ENCODE assay signal across 24 cellular contexts in the genomic region with DNA sequence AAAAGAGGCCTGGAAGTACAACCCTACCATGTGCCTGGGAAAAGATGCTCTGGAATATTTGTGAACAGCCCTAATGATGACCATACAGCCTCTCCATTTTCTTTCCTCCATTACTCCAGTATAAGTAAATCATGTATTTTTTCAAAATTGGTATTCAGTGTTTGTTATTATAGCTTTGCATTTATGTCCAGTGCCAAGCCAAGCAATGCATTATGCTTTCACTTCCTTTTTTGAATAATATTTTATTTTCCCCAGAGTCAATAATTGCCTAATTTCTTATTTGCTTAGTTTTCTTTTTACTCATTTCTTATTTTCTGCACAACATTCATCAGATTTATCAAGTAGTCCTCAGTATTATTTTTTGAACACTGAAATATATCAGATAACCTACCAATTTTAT. TPM values are rescaled to one million over a fixed set of nuclear protein-coding genes. Genes with fewer than 3 reads are reported as not detected.
A peak's percentile ranks its signal among the peaks of the same experiment; 100 is the strongest.
DNase-seq lines count a peak whose midpoint lies in the region; ATAC-seq and FAIRE-seq lines count a peak whose summit lies in the region.
"Had no signal": no experiment of that assay in that cellular context is flagged by ENCODE, and none has a peak within 500 bp of the region (broad histone marks: within the 10 kb centered on the region; RNA-seq: fewer than 3 reads in every experiment).

No MANE protein-coding gene starts in this region.

- H3K36me3 Mint-ChIP-seq in activated T-helper 17 cell treated with anti-CD3 and anti-CD28 coated beads, Interleukin-2, amount 50 U/mL, for 72 hours (ENCODE audit: low read depth), result peaks cover 1% of the 10 kb centered on the region

- no peaks in the 10 kb centered on the region for H3K4me1 Mint-ChIP-seq in activated T-helper 17 cell treated with anti-CD3 and anti-CD28 coated beads, Interleukin-2, amount 50 U/mL, for 72 hours

- FAIRE-seq in GM18507 (lab: Jason Lieb, UNC), result peak; percentile 75

- peak; percentile 79 for ATAC-seq in GM19395 (IDR thresholded peaks at IDR 0.05; ENCODE audit: unreplicated experiment)
- peak; percentile 73 for ATAC-seq in HG02938 (IDR thresholded peaks at IDR 0.05; ENCODE audit: unreplicated experiment)
- peak; percentile 71 for ATAC-seq in HG03460 (IDR thresholded peaks at IDR 0.05; ENCODE audit: unreplicated experiment)
- ATAC-seq in activated T-helper 17 cell treated with anti-CD3 and anti-CD28 coated beads, Interleukin-2, amount 50 U/mL, for 72 hours (replicated peaks), result no peak

- no peaks in the 10 kb centered on the region for H3K9me3 Mint-ChIP-seq in activated T-helper 17 cell treated with anti-CD3 and anti-CD28 coated beads, Interleukin-2, amount 50 U/mL, for 72 hours
- H3K9me3 Mint-ChIP-seq: IgD-negative memory B cell had no signal

- H3K27ac Mint-ChIP-seq in activated T-helper 17 cell treated with anti-CD3 and anti-CD28 coated beads, Interleukin-2, amount 50 U/mL, for 72 hours, result no peak overlapping the region
- H3K27ac Mint-ChIP-seq: B cell, IgD-negative memory B cell had no signal

- no peaks in the 10 kb centered on the region for H3K27me3 Mint-ChIP-seq in activated T-helper 17 cell treated with anti-CD3 and anti-CD28 coated beads, Interleukin-2, amount 50 U/mL, for 72 hours
- H3K27me3 Mint-ChIP-seq: B cell, IgD-negative memory B cell had no signal

- H3K4me3 Mint-ChIP-seq in activated T-helper 17 cell treated with anti-CD3 and anti-CD28 coated beads, Interleukin-2, amount 50 U/mL, for 72 hours, result no peak overlapping the region
- H3K4me3 Mint-ChIP-seq: B cell, IgD-negative memory B cell had no signal

- no peak for DNase-seq in GM18507 (ENCODE audit: extremely low spot score, insufficient read length, low read depth)
- DNase-seq in DMS53 (lab: John Stamatoyannopoulos, UW), result no peak
- DNase-seq in NCI-H1092 (lab: John Stamatoyannopoulos, UW), result no peak
- no peak for DNase-seq in NCI-H2107 treated with DMSO at 0.1 percent for 48 hours (lab: John Stamatoyannopoulos, UW; ENCODE audit: unreplicated experiment)
- DNase-seq: 8988T; activated CD4-positive, CD25-positive, alpha-beta regulatory T cell treated with anti-CD3 and anti-CD28 coated beads, Interleukin-2, amount 50 U/mL, for 72 hours; activated effector memory CD4-positive, alpha-beta T cell treated with Interleukin-2 at 50 U/mL for 16 hours; amniotic stem cell; cerebellar nuclear complex; GOT3; left ventricle myocardium inferior; NCI-H187 treated with DMSO at 0.1 percent for 48 hours; NCI-H446 treated with DMSO at 0.1 percent for 48 hours; stimulated activated CD4-positive, alpha-beta T cell treated with anti-CD3 and anti-CD28 coated beads, Interleukin-12 subunit alpha, Interleukin-12 subunit beta, amount 100 ng/mL, for 4 hours; T1000; testis had no signal

RNA-seq across cellular contexts. Expression of gene EOLA2, which starts 49.3 kb away (rescaled TPM):
- 10 to 100 TPM; 31.0 to 42.3 TPM for total RNA-seq in activated T-helper 17 cell treated with anti-CD3 and anti-CD28 coated beads, Interleukin-2, amount 50 U/mL, for 72 hours

RNA-seq across cellular contexts. Expression of gene HSFX4, which starts 58.2 kb away (rescaled TPM):
- total RNA-seq in activated T-helper 17 cell treated with anti-CD3 and anti-CD28 coated beads, Interleukin-2, amount 50 U/mL, for 72 hours, result not detected
- total RNA-seq: B cell, G401, left ventricle myocardium inferior, mononuclear cell had no signal
